1 cellular context compared by ENCODE assay signal in the genomic region with DNA sequence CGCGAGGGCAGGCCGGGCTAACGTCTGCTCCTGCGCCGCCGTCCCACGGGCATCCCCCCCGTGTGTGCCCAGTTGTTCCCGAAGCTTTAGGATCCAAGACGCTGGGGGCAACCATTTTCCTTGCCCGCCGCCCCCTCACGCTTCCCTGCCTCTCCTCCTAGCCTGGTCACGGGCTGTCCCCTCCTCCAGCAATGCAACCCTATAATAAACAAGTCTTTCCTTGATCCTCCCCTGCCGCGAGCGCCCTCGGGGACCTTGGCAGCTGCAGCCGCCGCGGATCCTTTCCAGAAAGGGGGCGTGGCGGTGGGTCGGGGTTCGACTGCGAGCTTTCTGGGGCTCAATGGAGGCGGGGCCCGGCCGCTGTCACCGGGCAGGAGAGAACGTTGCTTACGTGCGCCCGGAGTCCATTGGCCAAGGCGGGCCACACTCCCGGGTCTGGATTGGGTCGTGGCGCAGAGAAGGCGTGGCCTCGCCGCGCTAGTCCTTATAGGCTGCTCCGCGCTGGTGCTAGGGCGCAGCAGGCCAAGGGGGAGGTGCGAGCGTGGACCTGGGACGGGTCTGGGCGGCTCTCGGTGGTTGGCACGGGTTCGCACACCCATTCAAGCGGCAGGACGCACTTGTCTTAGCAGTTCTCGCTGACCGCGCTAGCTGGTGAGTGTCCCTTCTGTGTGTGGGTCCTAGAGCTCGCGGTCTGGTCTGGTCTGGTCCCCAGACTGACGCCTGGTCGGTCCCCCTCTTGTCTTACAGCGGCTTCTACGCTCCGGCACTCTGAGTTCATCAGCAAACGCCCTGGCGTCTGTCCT.
TF ChIP-seq lines count a peak whose summit lies in the region.

TSS of gene DDIT4 (plus strand) at position 515 of the 803 bp plus-strand sequence. CDS start 293 bp downstream, outside the sequence.

TF ChIP-seq in K562, 482 proteins besides CTCF, POLR2A, EP300 and RAD21 (continued from another document and continues in another):
- peak; percentile 92 to 99 for TF ChIP-seq AFF1 (IDR thresholded peaks at IDR 0.05; ENCODE audit: low read depth in 1 of 2, partially characterized antibody in 2 of 2)
- TF ChIP-seq ILK (tag; IDR thresholded peaks at IDR 0.05; ENCODE audit: borderline replicate concordance, low read depth) = no peak
- no peak for TF ChIP-seq TARDBP (IDR thresholded peaks at IDR 0.05)
- TF ChIP-seq, protein P1, sequence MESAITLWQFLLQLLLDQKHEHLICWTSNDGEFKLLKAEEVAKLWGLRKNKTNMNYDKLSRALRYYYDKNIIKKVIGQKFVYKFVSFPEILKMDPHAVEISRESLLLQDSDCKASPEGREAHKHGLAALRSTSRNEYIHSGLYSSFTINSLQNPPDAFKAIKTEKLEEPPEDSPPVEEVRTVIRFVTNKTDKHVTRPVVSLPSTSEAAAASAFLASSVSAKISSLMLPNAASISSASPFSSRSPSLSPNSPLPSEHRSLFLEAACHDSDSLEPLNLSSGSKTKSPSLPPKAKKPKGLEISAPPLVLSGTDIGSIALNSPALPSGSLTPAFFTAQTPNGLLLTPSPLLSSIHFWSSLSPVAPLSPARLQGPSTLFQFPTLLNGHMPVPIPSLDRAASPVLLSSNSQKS (CRISPR knock-in tag; IDR thresholded peaks at IDR 0.05) = peak; percentile 38
- TF ChIP-seq SFPQ (IDR thresholded peaks at IDR 0.05; ENCODE audit: low read depth, low read length) = no peak
- TF ChIP-seq, protein P2, sequence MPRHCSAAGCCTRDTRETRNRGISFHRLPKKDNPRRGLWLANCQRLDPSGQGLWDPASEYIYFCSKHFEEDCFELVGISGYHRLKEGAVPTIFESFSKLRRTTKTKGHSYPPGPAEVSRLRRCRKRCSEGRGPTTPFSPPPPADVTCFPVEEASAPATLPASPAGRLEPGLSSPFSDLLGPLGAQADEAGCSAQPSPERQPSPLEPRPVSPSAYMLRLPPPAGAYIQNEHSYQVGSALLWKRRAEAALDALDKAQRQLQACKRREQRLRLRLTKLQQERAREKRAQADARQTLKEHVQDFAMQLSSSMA (CRISPR knock-in tag; IDR thresholded peaks at IDR 0.05) = peak; percentile 94
- TF ChIP-seq ZNF766 (CRISPR knock-in tag; conservative IDR thresholded peaks at IDR 0.05) = no peak
- peak; percentile 99 for TF ChIP-seq TBP (optimal IDR thresholded peaks at IDR 0.05; ENCODE audit: low read depth, low read length)
- TF ChIP-seq ZNF282 (CRISPR knock-in tag; IDR thresholded peaks at IDR 0.05) = no peak
- TF ChIP-seq GATAD2B (IDR thresholded peaks at IDR 0.05; ENCODE audit: borderline replicate concordance) = no peak
- TF ChIP-seq ILF3 (IDR thresholded peaks at IDR 0.05; ENCODE audit: borderline replicate concordance) = no peak
- TF ChIP-seq CBX5 (IDR thresholded peaks at IDR 0.05; ENCODE audit: borderline replicate concordance, low read depth) = peak; percentile 83; the same call in 1 of the 2 replicates
- TF ChIP-seq MTF1 (CRISPR knock-in tag; IDR thresholded peaks at IDR 0.05; ENCODE audit: borderline replicate concordance) = 0 out of 2 replicates have a peak, but pooled peaks have one; percentile 45
- peak; percentile 68 for TF ChIP-seq ZNF146 (CRISPR knock-in tag; IDR thresholded peaks at IDR 0.05; ENCODE audit: unreplicated experiment)
- TF ChIP-seq ZNF668 (CRISPR knock-in tag; IDR thresholded peaks at IDR 0.05) = peak; percentile 90; the same call in 1 of the 2 replicates
- no peak for TF ChIP-seq ZNF316 (IDR thresholded peaks at IDR 0.05)
- TF ChIP-seq PATZ1 (CRISPR knock-in tag; IDR thresholded peaks at IDR 0.05; ENCODE audit: borderline replicate concordance) = 0 out of 2 replicates have a peak, but pooled peaks have one; percentile 51
- no peak for TF ChIP-seq SMARCE1 (IDR thresholded peaks at IDR 0.05)
- no peak for TF ChIP-seq ADNP (tag; IDR thresholded peaks at IDR 0.05)
- peak; percentile 98; the same call in 1 of the 2 replicates for TF ChIP-seq LARP7 (IDR thresholded peaks at IDR 0.05)
- peak; percentile 83 for TF ChIP-seq FOS (IDR thresholded peaks at IDR 0.05; ENCODE audit: extremely low read depth, insufficient read length)
- no peak for TF ChIP-seq HSF4 (CRISPR knock-in tag; IDR thresholded peaks at IDR 0.05; ENCODE audit: borderline replicate concordance)
- peak; percentile 92 for TF ChIP-seq PRPF4 (IDR thresholded peaks at IDR 0.05; ENCODE audit: insufficient read depth, low read depth, low read length, poor library complexity, severe bottlenecking)
- TF ChIP-seq TBL1XR1 (IDR thresholded peaks at IDR 0.05; ENCODE audit: low read length in 2 of 2) = peak in 1 of 2 experiments; percentile 77; a peak in 2 of 4 replicates
- peak; percentile 91; the same call in 1 of the 2 replicates for TF ChIP-seq FOXO4 (CRISPR knock-in tag; IDR thresholded peaks at IDR 0.05)
- no peak for TF ChIP-seq RB1 (IDR thresholded peaks at IDR 0.05; ENCODE audit: low read depth)
- TF ChIP-seq HNRNPUL1 (IDR thresholded peaks at IDR 0.05; ENCODE audit: low read length) = no peak
- no peak; the same call in 1 of the 2 replicates for TF ChIP-seq IRF1 (CRISPR knock-in tag; IDR thresholded peaks at IDR 0.05; ENCODE audit: borderline replicate concordance)
- TF ChIP-seq HNRNPH1 (optimal IDR thresholded peaks at IDR 0.05; ENCODE audit: low read depth, low read length) = no peak
- TF ChIP-seq RHOXF2B (CRISPR knock-in tag; conservative IDR thresholded peaks at IDR 0.05) = peak; percentile 98
- 0 out of 2 replicates have a peak, but pooled peaks have one; percentile 5 for TF ChIP-seq TCF7 (IDR thresholded peaks at IDR 0.05; ENCODE audit: borderline replicate concordance)
- TF ChIP-seq NCOA6 (IDR thresholded peaks at IDR 0.05) = no peak
- no peak for TF ChIP-seq XRCC3 (IDR thresholded peaks at IDR 0.05)
- peak; percentile 96 for TF ChIP-seq HDAC6 (IDR thresholded peaks at IDR 0.05; ENCODE audit: low read depth, low read length)
- TF ChIP-seq, protein P3, sequence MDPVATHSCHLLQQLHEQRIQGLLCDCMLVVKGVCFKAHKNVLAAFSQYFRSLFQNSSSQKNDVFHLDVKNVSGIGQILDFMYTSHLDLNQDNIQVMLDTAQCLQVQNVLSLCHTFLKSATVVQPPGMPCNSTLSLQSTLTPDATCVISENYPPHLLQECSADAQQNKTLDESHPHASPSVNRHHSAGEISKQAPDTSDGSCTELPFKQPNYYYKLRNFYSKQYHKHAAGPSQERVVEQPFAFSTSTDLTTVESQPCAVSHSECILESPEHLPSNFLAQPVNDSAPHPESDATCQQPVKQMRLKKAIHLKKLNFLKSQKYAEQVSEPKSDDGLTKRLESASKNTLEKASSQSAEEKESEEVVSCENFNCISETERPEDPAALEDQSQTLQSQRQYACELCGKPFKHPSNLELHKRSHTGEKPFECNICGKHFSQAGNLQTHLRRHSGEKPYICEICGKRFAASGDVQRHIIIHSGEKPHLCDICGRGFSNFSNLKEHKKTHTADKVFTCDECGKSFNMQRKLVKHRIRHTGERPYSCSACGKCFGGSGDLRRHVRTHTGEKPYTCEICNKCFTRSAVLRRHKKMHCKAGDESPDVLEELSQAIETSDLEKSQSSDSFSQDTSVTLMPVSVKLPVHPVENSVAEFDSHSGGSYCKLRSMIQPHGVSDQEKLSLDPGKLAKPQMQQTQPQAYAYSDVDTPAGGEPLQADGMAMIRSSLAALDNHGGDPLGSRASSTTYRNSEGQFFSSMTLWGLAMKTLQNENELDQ (CRISPR knock-in tag; IDR thresholded peaks at IDR 0.05; ENCODE audit: borderline replicate concordance) = peak; percentile 96
- no peak for TF ChIP-seq KLF1 (tag; IDR thresholded peaks at IDR 0.05)
- peak; percentile 96 for TF ChIP-seq POLR2G (IDR thresholded peaks at IDR 0.05; ENCODE audit: low read depth, low read length)
- peak; percentile 20; the same call in 1 of the 2 replicates for TF ChIP-seq GTF2A2 (tag; IDR thresholded peaks at IDR 0.05)
- no peak for TF ChIP-seq YBX1 (IDR thresholded peaks at IDR 0.05)
- TF ChIP-seq NFE2L1 (tag; IDR thresholded peaks at IDR 0.05; ENCODE audit: borderline replicate concordance, low read depth) = no peak
- TF ChIP-seq CREBBP (IDR thresholded peaks at IDR 0.05; ENCODE audit: low read depth, low read length) = no peak
- no peak for TF ChIP-seq ZNF586 (CRISPR knock-in tag; conservative IDR thresholded peaks at IDR 0.05)
- peak; percentile 89 for TF ChIP-seq ZNF77 (CRISPR knock-in tag; IDR thresholded peaks at IDR 0.05)
- TF ChIP-seq NCOA4 (IDR thresholded peaks at IDR 0.05; ENCODE audit: partially characterized antibody) = no peak
- TF ChIP-seq NR1H2 (CRISPR knock-in tag; IDR thresholded peaks at IDR 0.05) = 0 out of 2 replicates have a peak, but pooled peaks have one; percentile 20
- peak; percentile 96 for TF ChIP-seq ZBED1 (IDR thresholded peaks at IDR 0.05)
- no peak; the same call in 1 of the 2 replicates for TF ChIP-seq ZNF263 (CRISPR knock-in tag; IDR thresholded peaks at IDR 0.05; ENCODE audit: borderline replicate concordance)
